Comparison of ENCODE assay signal across 1 cellular context in genomic region chr1:167936930-167937708, GRCh38.
TF ChIP-seq lines count a peak whose summit lies in the region.

Gene MPC2 (minus strand): TSS chr1:167937072. CDS start chr1:167935841, 1,231 bp downstream.

TF ChIP-seq in IMR-90, 13 proteins besides CTCF, POLR2A, EP300 and RAD21:
- TF ChIP-seq FOS (IDR thresholded peaks at IDR 0.05; ENCODE audit: low read depth, low read length) (no peak), USF2 (IDR thresholded peaks at IDR 0.05; ENCODE audit: low read depth, low read length) (no peak), RCOR1 (IDR thresholded peaks at IDR 0.05; ENCODE audit: insufficient replicate concordance, low read length) (no peak), MXI1 (IDR thresholded peaks at IDR 0.05; ENCODE audit: borderline replicate concordance, low read depth, low read length) (peak; percentile 12; the same call in 1 of the 2 replicates), RFX5 (IDR thresholded peaks at IDR 0.05; ENCODE audit: low read depth, low read length) (no peak), CEBPB (IDR thresholded peaks at IDR 0.05; ENCODE audit: low read depth, low read length) (no peak), BHLHE40 (IDR thresholded peaks at IDR 0.05; ENCODE audit: low read depth, low read length) (no peak), SMC3 (IDR thresholded peaks at IDR 0.05; ENCODE audit: low read depth, low read length) (no peak), ELK1 (IDR thresholded peaks at IDR 0.05; ENCODE audit: borderline replicate concordance, low read depth, low read length) (no peak), MAZ (IDR thresholded peaks at IDR 0.05; ENCODE audit: borderline replicate concordance, low read depth, low read length) (peak; percentile 34; the same call in 1 of the 2 replicates), MAFK (IDR thresholded peaks at IDR 0.05; ENCODE audit: low read depth, low read length) (no peak), NFE2L2 (IDR thresholded peaks at IDR 0.05; ENCODE audit: low read depth, low read length) (no peak), CHD1 (IDR thresholded peaks at IDR 0.05; ENCODE audit: low read depth, low read length) (no peak)
TF ChIP-seq in IMR-90: peak in this region for 2.
